Comparison of ENCODE assay signal across 25 cellular contexts in genomic region chr14:72600551-72601330, GRCh38.
DNase-seq lines count a peak whose midpoint lies in the region; ATAC-seq, FAIRE-seq and TF ChIP-seq lines count a peak whose summit lies in the region.
"Had no signal": no experiment of that assay in that cellular context is flagged by ENCODE, and none has a peak within 500 bp of the region (broad histone marks: within the 10 kb centered on the region; RNA-seq: fewer than 3 reads in every experiment).

No MANE protein-coding gene starts in this region.

- DNase-seq in H7 (peak; percentile 63), MV-4-11 (lab: John Stamatoyannopoulos, UW) (peak; percentile 29), K562 (ENCODE audit: extremely low read depth in 1 of 4, low spot score in 3 of 4) (no peak), nephron progenitor cell (no peak), NCI-H69 (lab: John Stamatoyannopoulos, UW) (no peak), HCEC 1CT (no peak), mesothelial cell of epicardium (ENCODE audit: low spot score in 2 of 2, unreplicated experiment in 2 of 2) (no peak)
- DNase-seq: activated CD8-positive, alpha-beta T cell treated with anti-CD3 and anti-CD28 coated beads for 36 hours; activated naive CD4-positive, alpha-beta T cell; amygdala; effector CD4-positive, alpha-beta T cell; gastrocnemius medialis; HFFc6; natural killer cell; NCI-H1048; NCI-H1930; NCI-H345; PC-9; stimulated activated CD4-positive, alpha-beta T cell treated with anti-CD3 and anti-CD28 coated beads, Interleukin-4, amount 100 ng/mL, for 24 hours; T-helper 2 cell had no signal

- H3K9ac ChIP-seq in K562 (ENCODE audit: insufficient read depth in 1 of 2, low read depth in 2 of 2, low read length in 2 of 2), result no peak overlapping the region

- H3K4me3 Mint-ChIP-seq in nephron progenitor cell, result no peak overlapping the region
- H3K4me3 Mint-ChIP-seq in mesothelial cell of epicardium, result no peak overlapping the region
- H3K4me3 Mint-ChIP-seq: activated CD8-positive, alpha-beta T cell treated with anti-CD3 and anti-CD28 coated beads for 36 hours; HFFc6; natural killer cell had no signal

- no TSS peak for BruUV-seq in K562 (replicated peaks; lab: Mats Ljungman, UMichigan)

- H3K4me1 Mint-ChIP-seq in nephron progenitor cell (peaks cover 38% of the 10 kb centered on the region), mesothelial cell of epicardium (peaks cover 11% of the 10 kb centered on the region)

- no peaks in the 10 kb centered on the region for H3K9me3 Mint-ChIP-seq in nephron progenitor cell
- no peaks in the 10 kb centered on the region for H3K9me3 Mint-ChIP-seq in mesothelial cell of epicardium
- H3K9me3 Mint-ChIP-seq: activated CD8-positive, alpha-beta T cell treated with anti-CD3 and anti-CD28 coated beads for 36 hours; HFFc6; natural killer cell had no signal

- H3K27me3 Mint-ChIP-seq in nephron progenitor cell (ENCODE audit: low read depth, poor library complexity) (peaks cover 6% of the 10 kb centered on the region), mesothelial cell of epicardium (ENCODE audit: low read depth) (peaks cover 3% of the 10 kb centered on the region)

- H3K9me3 ChIP-seq in K562 (replicated peaks; ENCODE audit: control insufficient read depth, insufficient read depth, low read depth, low read length), result no peaks in the 10 kb centered on the region
- H3K9me3 ChIP-seq: gastrocnemius medialis, SJSA1, upper lobe of left lung had no signal

- H3K36me3 Mint-ChIP-seq in nephron progenitor cell (ENCODE audit: low read depth) (no peaks in the 10 kb centered on the region), mesothelial cell of epicardium (no peaks in the 10 kb centered on the region)
- H3K36me3 Mint-ChIP-seq: natural killer cell had no signal

- H3K27ac Mint-ChIP-seq in nephron progenitor cell (peak overlapping the region; percentile 74), mesothelial cell of epicardium (no peak overlapping the region)
- H3K27ac Mint-ChIP-seq: activated CD8-positive, alpha-beta T cell treated with anti-CD3 and anti-CD28 coated beads for 36 hours; HFFc6; natural killer cell had no signal

- in situ Hi-C loops in K562 (cut with MboI), result no loop called here

- no peak for TF ChIP-seq RAD21 in K562 (CRISPR knock-in tag; conservative IDR thresholded peaks at IDR 0.05 in 1 of 2, IDR thresholded peaks at IDR 0.05 in 1 of 2)

- intact Hi-C loops in K562 (cut with micrococcal nuclease), result no loop called here

- H3K4me2 ChIP-seq in K562 (ENCODE audit: insufficient read depth, low read length), result no peak overlapping the region
- H3K4me2 ChIP-seq: PC-9, smooth muscle cell had no signal

- no peak for FAIRE-seq in K562 (lab: Jason Lieb, UNC)

- H3K27me3 ChIP-seq in H7 (ENCODE audit: control insufficient read depth, insufficient read depth, low read length) (no peaks in the 10 kb centered on the region), K562 (ENCODE audit: control insufficient read depth in 2 of 2, insufficient read depth in 2 of 2, low read length in 2 of 2) (peaks cover 8 to 30% of the 10 kb centered on the region in 2 experiments)
- H3K27me3 ChIP-seq: gastrocnemius medialis, SJSA1, upper lobe of left lung had no signal

- ATAC-seq in K562 (peak; percentile 31; the same call in 2 of the 3 replicates), HG03520 (IDR thresholded peaks at IDR 0.05; ENCODE audit: unreplicated experiment) (no peak)
- ATAC-seq: activated CD4-positive, CD25-positive, alpha-beta regulatory T cell treated with anti-CD3 and anti-CD28 coated beads, Interleukin-2, amount 50 U/mL, for 24 hours; activated CD8-positive, alpha-beta T cell treated with anti-CD3 and anti-CD28 coated beads for 36 hours; gastrocnemius medialis; natural killer cell had no signal

- H3K36me3 ChIP-seq in H7 (replicated peaks; ENCODE audit: control insufficient read depth, insufficient read depth, low read length), result no peaks in the 10 kb centered on the region
- H3K36me3 ChIP-seq in K562 (ENCODE audit: control insufficient read depth, insufficient read depth, low read length), result no peaks in the 10 kb centered on the region
- H3K36me3 ChIP-seq: gastrocnemius medialis, SJSA1, upper lobe of left lung had no signal

- POLR2A ChIA-PET in K562 (lab: Yijun Ruan, JAX), result interaction anchor here (1.2 kb wide), 1 partner anchor 10 kb away, joined by 3 read pairs; no protein-coding TSS in a partner anchor

- no peaks in the 10 kb centered on the region for H3K79me2 ChIP-seq in K562 (ENCODE audit: control insufficient read depth, insufficient read depth, low read length)

- peaks cover 0 to 12% of the 10 kb centered on the region in 2 experiments; a peak in 4 of 5 replicates for H3K4me1 ChIP-seq in K562 (replicated peaks in 1 of 2; ENCODE audit: control insufficient read depth in 2 of 2, insufficient read depth in 2 of 2, low read length in 2 of 2)
- H3K4me1 ChIP-seq: gastrocnemius medialis, upper lobe of left lung had no signal

- H4K20me1 ChIP-seq in K562 (replicated peaks; ENCODE audit: control insufficient read depth, insufficient read depth, low read length), result no peaks in the 10 kb centered on the region; the same call in 1 of the 2 replicates

- no peak for TF ChIP-seq POLR2A in K562 (conservative IDR thresholded peaks at IDR 0.05)

- TF ChIP-seq EP300 in K562 (IDR thresholded peaks at IDR 0.05; ENCODE audit: low read length), result no peak

- no peak overlapping the region for H2AFZ ChIP-seq in K562 (ENCODE audit: low read depth, low read length)
- H2AFZ ChIP-seq: PC-9 had no signal

- CTCF ChIA-PET in K562 (lab: Yijun Ruan, JAX; ENCODE audit: low intra/inter-chr PET ratio), result no interaction called here

- TF ChIP-seq CTCF in K562 (IDR thresholded peaks at IDR 0.05 in 2 of 3, conservative IDR thresholded peaks at IDR 0.05 in 1 of 3; ENCODE audit: insufficient read depth in 2 of 3, low read depth in 1 of 3, low read length in 3 of 3) (no peak), nephron progenitor cell (IDR thresholded peaks at IDR 0.05) (no peak), mesothelial cell of epicardium (IDR thresholded peaks at IDR 0.05; ENCODE audit: unreplicated experiment) (no peak)

- WGBS in K562 (ENCODE audit: insufficient coverage, low coverage, missing lambda C conversion rate), result 0% methylated on average over 3 of the region's 9 CpGs

- H3K9me1 ChIP-seq in K562 (ENCODE audit: control insufficient read depth, insufficient read depth, low read length), result no peaks in the 10 kb centered on the region

- no peak overlapping the region for H3K27ac ChIP-seq in K562 (ENCODE audit: extremely low read depth, low read depth, low read length)
- H3K27ac ChIP-seq: gastrocnemius medialis, PC-9, SJSA1, upper lobe of left lung had no signal

- no peak overlapping the region for H3K4me3 ChIP-seq in H7 (ENCODE audit: insufficient read depth, low read depth, low read length)
- H3K4me3 ChIP-seq in K562, result no peak overlapping the region
- H3K4me3 ChIP-seq: gastrocnemius medialis, PC-9, SJSA1, smooth muscle cell, upper lobe of left lung had no signal

TF ChIP-seq in K562, 482 proteins besides CTCF, POLR2A, EP300 and RAD21:
- TF ChIP-seq SPI1 (IDR thresholded peaks at IDR 0.05; ENCODE audit: borderline replicate concordance, low read depth, low read length) (peak; percentile 91), PTRF (tag; IDR thresholded peaks at IDR 0.05) (no peak), ZSCAN29 (IDR thresholded peaks at IDR 0.05) (no peak), KAT7 (CRISPR knock-in tag; IDR thresholded peaks at IDR 0.05; ENCODE audit: borderline replicate concordance) (no peak), IFI16 (CRISPR knock-in tag; IDR thresholded peaks at IDR 0.05) (no peak), ZNF263 (CRISPR knock-in tag; IDR thresholded peaks at IDR 0.05; ENCODE audit: borderline replicate concordance) (peak; percentile 87), WHSC1 (IDR thresholded peaks at IDR 0.05; ENCODE audit: low read length) (no peak), SAP30 (IDR thresholded peaks at IDR 0.05; ENCODE audit: borderline replicate concordance, insufficient read depth, low read depth, low read length, poor library complexity, severe bottlenecking) (no peak), RB1 (IDR thresholded peaks at IDR 0.05; ENCODE audit: low read depth) (no peak), ZBTB43 (CRISPR knock-in tag; IDR thresholded peaks at IDR 0.05) (no peak), HES1 (IDR thresholded peaks at IDR 0.05; ENCODE audit: low read depth) (no peak), ZNF785 (CRISPR knock-in tag; IDR thresholded peaks at IDR 0.05) (no peak), ZNF583 (CRISPR knock-in tag; IDR thresholded peaks at IDR 0.05) (no peak), KDM5B (IDR thresholded peaks at IDR 0.05; ENCODE audit: insufficient replicate concordance, low read depth, low read length) (no peak), GTF2F1 (IDR thresholded peaks at IDR 0.05; ENCODE audit: low read depth, low read length) (no peak), ZBTB26 (CRISPR knock-in tag; IDR thresholded peaks at IDR 0.05) (no peak)

Comparison
In these comparisons a context has a peak if more than half of its experiments do, and no peak if none do; other contexts are left out.
1. DNase-seq: peak in H7 (single experiment) and MV-4-11 (single experiment); none in K562 (0 of 4), nephron progenitor cell (single experiment), NCI-H69 (single experiment), HCEC 1CT (single experiment) and mesothelial cell of epicardium (0 of 2).